Comparison of ENCODE assay signal across 16 cellular contexts in genomic region chr20:62516345-62516744, GRCh38. TPM values are rescaled to one million over a fixed set of nuclear protein-coding genes. Genes with fewer than 3 reads are reported as not detected.
DNase-seq lines count a peak whose midpoint lies in the region; ATAC-seq and TF ChIP-seq lines count a peak whose summit lies in the region.
"Had no signal": no experiment of that assay in that cellular context is flagged by ENCODE, and none has a peak within 500 bp of the region (broad histone marks: within the 10 kb centered on the region; RNA-seq: fewer than 3 reads in every experiment).

No MANE protein-coding gene starts in this region.

- H3K9me3 Mint-ChIP-seq in chondrocyte (ENCODE audit: low read depth) (no peaks in the 10 kb centered on the region), neural crest cell (no peaks in the 10 kb centered on the region)

- peaks cover 94% of the 10 kb centered on the region for H3K27me3 ChIP-seq in MM.1S (replicated peaks; ENCODE audit: insufficient read depth, low read length)

- no peaks in the 10 kb centered on the region for H3K36me3 ChIP-seq in MM.1S (replicated peaks; ENCODE audit: insufficient read depth, low read length)

- no peaks in the 10 kb centered on the region for H3K4me1 ChIP-seq in MM.1S (ENCODE audit: low read length)

- peak; percentile 19 for TF ChIP-seq CTCF in MM.1S (IDR thresholded peaks at IDR 0.05; ENCODE audit: low read length)
- peak; percentile 56 for TF ChIP-seq CTCF in chondrocyte (IDR thresholded peaks at IDR 0.05)
- TF ChIP-seq CTCF in neural crest cell (conservative IDR thresholded peaks at IDR 0.05), result peak; percentile 48

- H3K9me2 ChIP-seq in MM.1S (replicated peaks; ENCODE audit: insufficient read depth, low read length), result no peaks in the 10 kb centered on the region

- H3K36me3 Mint-ChIP-seq in chondrocyte (ENCODE audit: low read depth) (no peaks in the 10 kb centered on the region), neural crest cell (ENCODE audit: low read depth) (no peaks in the 10 kb centered on the region)

- no peaks in the 10 kb centered on the region for H4K20me1 ChIP-seq in MM.1S (ENCODE audit: insufficient read depth, low read length)

- ATAC-seq in HG03139 (IDR thresholded peaks at IDR 0.05; ENCODE audit: unreplicated experiment) (no peak), HG02981 (IDR thresholded peaks at IDR 0.05; ENCODE audit: unreplicated experiment) (no peak)
- ATAC-seq: stimulated activated naive CD8-positive, alpha-beta T cell treated with anti-CD3 and anti-CD28 coated beads, Interleukin-15, Interleukin-2, amounts not matched to agents 100 U/mL and 50 U/mL, for 24 hours had no signal

- H3K79me2 ChIP-seq in MM.1S (ENCODE audit: low read length), result no peaks in the 10 kb centered on the region

- H3K4me3 ChIP-seq in MM.1S (ENCODE audit: low read length), result no peak overlapping the region
- H3K4me3 ChIP-seq: SK-N-MC had no signal

- H3K9me3 ChIP-seq in MM.1S (replicated peaks; ENCODE audit: insufficient read depth, low read length), result no peaks in the 10 kb centered on the region

- peak; percentile 21 for DNase-seq in H4 (ENCODE audit: low spot score)
- DNase-seq in MM.1S, result no peak
- DNase-seq in chondrocyte (ENCODE audit: low spot score), result no peak
- no peak for DNase-seq in neural crest cell (ENCODE audit: low read depth, low spot score)
- no peak for DNase-seq in NCI-H1694 treated with DMSO at 0.1 percent for 48 hours (lab: John Stamatoyannopoulos, UW)
- no peak for DNase-seq in NCI-H2196 (lab: John Stamatoyannopoulos, UW; ENCODE audit: unreplicated experiment)
- DNase-seq: activated CD4-positive, alpha-beta T cell treated with anti-CD3 and anti-CD28 coated beads, Interleukin-2, amount 50 U/mL, for 48 hours; activated naive CD4-positive, alpha-beta T cell; left cardiac atrium; NCI-H2029 treated with DMSO at 0.1 percent for 48 hours; stimulated activated naive CD8-positive, alpha-beta T cell treated with anti-CD3 and anti-CD28 coated beads, Interleukin-15, Interleukin-2, amounts not matched to agents 100 U/mL and 50 U/mL, for 24 hours had no signal

- H2AFZ ChIP-seq in MM.1S (ENCODE audit: low read length), result no peak overlapping the region

- H3K9ac ChIP-seq in MM.1S (ENCODE audit: low read length), result no peak overlapping the region

- no peaks in the 10 kb centered on the region for H3K4me1 Mint-ChIP-seq in chondrocyte (ENCODE audit: low read depth)
- no peaks in the 10 kb centered on the region for H3K4me1 Mint-ChIP-seq in neural crest cell

- H3K27ac ChIP-seq in MM.1S (ENCODE audit: low read length), result no peak overlapping the region
- H3K27ac ChIP-seq: SK-N-MC had no signal

- H3F3A ChIP-seq in MM.1S (ENCODE audit: insufficient read depth, low read length), result no peaks in the 10 kb centered on the region

- H3K4me3 Mint-ChIP-seq in chondrocyte (ENCODE audit: unreplicated experiment), result no peak overlapping the region
- H3K4me3 Mint-ChIP-seq in neural crest cell, result no peak overlapping the region

- H3K27me3 Mint-ChIP-seq in chondrocyte (ENCODE audit: low read depth), result peaks cover 21% of the 10 kb centered on the region
- H3K27me3 Mint-ChIP-seq in neural crest cell (ENCODE audit: low read depth), result no peaks in the 10 kb centered on the region

- no peak overlapping the region for H3K27ac Mint-ChIP-seq in chondrocyte (ENCODE audit: unreplicated experiment)
- no peak overlapping the region for H3K27ac Mint-ChIP-seq in neural crest cell (ENCODE audit: unreplicated experiment)

- no peak overlapping the region for H3K4me2 ChIP-seq in MM.1S (ENCODE audit: low read depth, low read length)

RNA-seq across cellular contexts. Expression of gene GATA5, which starts 40.5 kb away (rescaled TPM):
- total RNA-seq in H4 (2014; rRNA removed; shearing (Covaris generic)), result 0.10 and 0.41 TPM in 2 replicates
- total RNA-seq in chondrocyte, result not detected in 3 replicates
- total RNA-seq in neural crest cell, result 0.14 TPM in 1 of 2 replicates, not detected in the other
- total RNA-seq: fibroblast of villous mesenchyme, osteocyte had no signal
